Comparison of ENCODE assay signal across 9 cellular contexts in the genomic region with DNA sequence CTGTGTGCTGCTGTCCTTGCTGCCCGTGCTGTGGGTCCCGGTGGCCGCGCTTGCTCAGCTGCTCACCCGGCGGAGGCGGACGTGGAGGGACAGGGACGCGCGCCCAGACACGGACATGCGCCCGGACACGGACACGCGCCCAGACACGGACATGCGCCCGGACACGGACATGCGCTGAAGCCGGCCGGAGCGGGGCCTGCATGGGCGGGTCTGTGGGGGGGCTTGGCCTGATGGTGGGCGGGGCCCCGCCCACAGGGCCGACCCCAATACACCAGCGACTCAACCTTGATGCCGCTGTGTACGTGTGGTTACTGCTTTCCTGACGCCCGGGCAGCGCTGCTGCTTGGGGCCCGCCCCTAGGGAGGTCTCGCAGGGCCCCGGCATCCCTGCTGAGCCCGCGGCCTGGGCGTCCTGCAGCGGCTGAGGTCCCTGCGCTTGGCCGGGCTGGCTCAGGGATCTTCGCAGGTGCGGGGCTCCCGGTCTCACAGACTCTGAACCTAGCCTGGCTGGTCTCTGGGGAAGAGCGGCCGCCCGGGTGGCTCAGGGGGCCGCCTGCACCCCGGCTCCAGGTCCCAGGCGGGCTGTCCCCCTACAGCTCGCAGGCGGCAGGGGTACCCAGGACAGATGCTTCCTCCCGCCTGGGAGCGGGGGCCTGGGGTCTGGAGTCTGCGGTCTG. TPM values are rescaled to one million over a fixed set of nuclear protein-coding genes. Genes with fewer than 3 reads are reported as not detected.
"Had no signal": no experiment of that assay in that cellular context is flagged by ENCODE, and none has a peak within 500 bp of the region (broad histone marks: within the 10 kb centered on the region; RNA-seq: fewer than 3 reads in every experiment).

No MANE protein-coding gene starts in this region.

- DNase-seq: activated T-cell treated with anti-CD3 and anti-CD28 coated beads for 4 hours; foreskin keratinocyte; natural killer cell; sigmoid colon; stimulated activated naive CD4-positive, alpha-beta T cell treated with Interleukin-2 at 50 U/mL for 16 hours had no signal

- H3K9me3 ChIP-seq: mucosa of descending colon, sigmoid colon had no signal

- H3K27me3 ChIP-seq: foreskin keratinocyte had no signal

- H3K4me3 ChIP-seq: mucosa of descending colon, sigmoid colon had no signal

- H3K36me3 ChIP-seq: sigmoid colon had no signal

- FAIRE-seq: astrocyte, colon, endothelial cell of umbilical vein had no signal

- H3K27ac ChIP-seq: foreskin keratinocyte, sigmoid colon had no signal

- H3K4me1 ChIP-seq: foreskin keratinocyte, sigmoid colon had no signal

RNA-seq across cellular contexts. Expression of a gene that starts 20.9 kb away (rescaled TPM):
- polyA plus RNA-seq: endothelial cell of umbilical vein, foreskin keratinocyte had no signal

RNA-seq across cellular contexts. Expression of a gene that starts 44.6 kb away (rescaled TPM):
- polyA plus RNA-seq: endothelial cell of umbilical vein, foreskin keratinocyte had no signal

RNA-seq across cellular contexts. Expression of a gene that starts 48.8 kb away (rescaled TPM):
- polyA plus RNA-seq: foreskin keratinocyte had no signal
